Comparison of ENCODE assay signal across 8 cellular contexts in the genomic region with DNA sequence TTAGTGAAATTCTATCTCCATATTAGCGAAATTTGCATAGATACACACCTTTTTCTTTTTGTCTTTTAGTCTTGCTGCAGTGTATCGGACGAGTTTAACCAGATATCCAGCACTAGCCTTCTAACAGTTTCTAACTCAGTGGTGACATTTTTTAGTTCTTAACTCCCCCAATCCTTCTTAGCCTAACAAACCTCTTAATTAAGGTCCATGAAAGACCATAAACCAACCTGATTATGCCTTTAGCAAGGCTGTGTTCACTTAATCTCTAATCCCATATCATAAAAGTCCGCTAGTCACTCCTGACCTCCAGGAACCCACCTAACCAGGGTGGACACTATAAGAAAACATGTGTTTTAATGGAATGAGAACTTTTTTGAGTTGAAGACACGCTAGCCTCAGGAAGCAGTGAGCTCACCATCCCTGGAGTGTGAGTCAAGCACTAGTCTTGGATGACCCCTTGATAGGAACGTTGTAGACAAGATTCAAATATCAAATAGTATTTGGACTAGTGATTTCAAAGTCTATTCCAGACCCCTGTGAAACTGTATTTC. TPM values are rescaled to one million over a fixed set of nuclear protein-coding genes. Genes with fewer than 3 reads are reported as not detected.
DNase-seq lines count a peak whose midpoint lies in the region; ATAC-seq and TF ChIP-seq lines count a peak whose summit lies in the region.

No MANE protein-coding gene starts in this region.

- DNase-seq in activated naive CD4-positive, alpha-beta T cell treated with anti-CD3 and anti-CD28 coated beads, Interleukin-2, amount 10 ng/mL, durations not matched to agents 7 days and 5 days = no peak
- no peak for DNase-seq in activated naive CD4-positive, alpha-beta T cell treated with anti-CD3 and anti-CD28 coated beads, Interleukin-2, amount 50 U/mL, for 16 hours
- DNase-seq in Peyer's patch (no peak), neural crest cell (ENCODE audit: low read depth, low spot score) (no peak)
- no peak for DNase-seq in effector memory CD8-positive, alpha-beta T cell

- H3K4me1 ChIP-seq in Peyer's patch = peaks cover 0 to 13% (median 3%) of the 10 kb centered on the region in 4 donors

- H3K27ac Mint-ChIP-seq in activated naive CD4-positive, alpha-beta T cell treated with anti-CD3 and anti-CD28 coated beads, Interleukin-2, amount 10 ng/mL, durations not matched to agents 7 days and 5 days = peak overlapping the region; percentile 97
- peak overlapping the region; percentile 97 to 99 for H3K27ac Mint-ChIP-seq in effector memory CD8-positive, alpha-beta T cell
- H3K27ac Mint-ChIP-seq in neural crest cell (ENCODE audit: unreplicated experiment) = peak overlapping the region; percentile 31

- TF ChIP-seq POLR2A in Peyer's patch (IDR thresholded peaks at IDR 0.05) = no peak

- H3K4me3 Mint-ChIP-seq in activated naive CD4-positive, alpha-beta T cell treated with anti-CD3 and anti-CD28 coated beads, Interleukin-2, amount 10 ng/mL, durations not matched to agents 7 days and 5 days = peak overlapping the region; percentile 89
- peak overlapping the region; percentile 95 to 99 for H3K4me3 Mint-ChIP-seq in effector memory CD8-positive, alpha-beta T cell
- H3K4me3 Mint-ChIP-seq in neural crest cell = peak overlapping the region; percentile 97

- no peaks in the 10 kb centered on the region for H3K36me3 ChIP-seq in Peyer's patch

- H3K9me3 ChIP-seq in Peyer's patch = no peaks in the 10 kb centered on the region

- H3K4me3 ChIP-seq in Peyer's patch = peak overlapping the region; percentile 74 to 89 (median 78)

- no peaks in the 10 kb centered on the region for H3K27me3 ChIP-seq in Peyer's patch

- H3K27me3 Mint-ChIP-seq in activated naive CD4-positive, alpha-beta T cell treated with anti-CD3 and anti-CD28 coated beads, Interleukin-2, amount 10 ng/mL, durations not matched to agents 7 days and 5 days = peaks cover 14% of the 10 kb centered on the region
- H3K27me3 Mint-ChIP-seq in effector memory CD8-positive, alpha-beta T cell = no peaks in the 10 kb centered on the region
- peaks cover 2% of the 10 kb centered on the region for H3K27me3 Mint-ChIP-seq in neural crest cell (ENCODE audit: low read depth)

- peaks cover 54% of the 10 kb centered on the region for H3K36me3 Mint-ChIP-seq in activated naive CD4-positive, alpha-beta T cell treated with anti-CD3 and anti-CD28 coated beads, Interleukin-2, amount 10 ng/mL, durations not matched to agents 7 days and 5 days
- peaks cover 50% of the 10 kb centered on the region for H3K36me3 Mint-ChIP-seq in effector memory CD8-positive, alpha-beta T cell (ENCODE audit: insufficient read depth)
- H3K36me3 Mint-ChIP-seq in neural crest cell (ENCODE audit: low read depth) = no peaks in the 10 kb centered on the region

- peaks cover 34% of the 10 kb centered on the region for H3K4me1 Mint-ChIP-seq in activated naive CD4-positive, alpha-beta T cell treated with anti-CD3 and anti-CD28 coated beads, Interleukin-2, amount 10 ng/mL, durations not matched to agents 7 days and 5 days
- H3K4me1 Mint-ChIP-seq in effector memory CD8-positive, alpha-beta T cell (ENCODE audit: low read depth in 2 of 2) = peaks cover 27 to 30% of the 10 kb centered on the region in 2 donors
- peaks cover 41% of the 10 kb centered on the region for H3K4me1 Mint-ChIP-seq in neural crest cell

- no peaks in the 10 kb centered on the region for H3K9me3 Mint-ChIP-seq in activated naive CD4-positive, alpha-beta T cell treated with anti-CD3 and anti-CD28 coated beads, Interleukin-2, amount 10 ng/mL, durations not matched to agents 7 days and 5 days
- no peaks in the 10 kb centered on the region for H3K9me3 Mint-ChIP-seq in effector memory CD8-positive, alpha-beta T cell
- H3K9me3 Mint-ChIP-seq in neural crest cell = no peaks in the 10 kb centered on the region

- H3K27ac ChIP-seq in Peyer's patch = peak overlapping the region; percentile 20 to 100 (median 98)

- TF ChIP-seq CTCF in Peyer's patch (IDR thresholded peaks at IDR 0.05) (no peak), neural crest cell (conservative IDR thresholded peaks at IDR 0.05) (no peak)

- ATAC-seq in effector memory CD8-positive, alpha-beta T cell (replicated peaks) = no peak
- ATAC-seq in HG03520 (IDR thresholded peaks at IDR 0.05; ENCODE audit: unreplicated experiment) (no peak), HG03025 (IDR thresholded peaks at IDR 0.05; ENCODE audit: low FRiP score, unreplicated experiment) (no peak), GM19452 (IDR thresholded peaks at IDR 0.05; ENCODE audit: unreplicated experiment) (no peak)

- CTCF ChIA-PET in activated naive CD4-positive, alpha-beta T cell treated with anti-CD3 and anti-CD28 coated beads, Interleukin-2, amount 10 ng/mL, durations not matched to agents 7 days and 5 days (lab: Charles Lee) = interaction anchor here (1.9 to 2.4 kb wide), 2 partner anchors 10 to 11 kb away, joined by 8 to 17 read pairs; no protein-coding TSS in a partner anchor

RNA-seq across cellular contexts. Expression of gene CDKN1B, which starts 9.4 kb away (rescaled TPM):
- total RNA-seq in Peyer's patch = 10 to 100 TPM; 37.7 to 66.0 (median 48.1) TPM
- 47.9 and 52.5 TPM in 2 replicates for total RNA-seq in neural crest cell

RNA-seq across cellular contexts. Expression of gene GPR19, which starts 30.6 kb away (rescaled TPM):
- total RNA-seq in Peyer's patch (1 to 10 TPM in 1 of 4 donors, under 1 TPM in 1, not detected in 2; 0.54 to 1.2 TPM), neural crest cell (19.1 and 21.8 TPM in 2 replicates)

RNA-seq across cellular contexts. Expression of gene APOLD1, which starts 58.8 kb away (rescaled TPM):
- total RNA-seq in Peyer's patch = 10 to 100 TPM in 1 of 4 donors, 1 to 10 TPM in 3; 2.3 to 14.9 (median 5.6) TPM
- 4.8 and 6.0 TPM in 2 replicates for total RNA-seq in neural crest cell

Comparison
In these comparisons a context has a peak if more than half of its experiments do, and no peak if none do; other contexts are left out.
1. H3K27ac Mint-ChIP-seq: peak in every context shown above with its lines; median percentile 98 in effector memory CD8-positive, alpha-beta T cell; 97 in activated naive CD4-positive, alpha-beta T cell treated with anti-CD3 and anti-CD28 coated beads, Interleukin-2, amount 10 ng/mL, durations not matched to agents 7 days and 5 days; 31 in neural crest cell.